Comparison of ENCODE assay signal across 24 cellular contexts in the genomic region with DNA sequence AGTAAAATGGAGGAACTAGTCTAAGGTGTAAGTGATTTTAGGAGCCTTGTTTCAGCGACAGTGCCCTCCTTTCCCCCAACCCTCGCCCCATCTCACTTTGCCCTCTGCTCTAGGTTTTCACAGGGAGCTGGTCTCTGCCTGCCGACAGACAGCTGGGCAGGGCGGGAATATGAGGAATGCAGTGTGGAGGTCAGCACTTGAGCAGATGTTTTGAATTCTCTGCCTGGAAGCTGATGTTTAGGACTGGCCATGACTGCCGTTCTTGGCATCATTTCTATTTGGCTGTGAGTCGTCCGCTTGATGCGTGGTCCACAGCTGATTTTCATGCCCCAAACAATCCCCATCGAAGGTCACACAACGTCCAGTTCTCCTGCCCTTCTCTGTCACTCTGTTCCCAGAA. TPM values are rescaled to one million over a fixed set of nuclear protein-coding genes. Genes with fewer than 3 reads are reported as not detected.
DNase-seq lines count a peak whose midpoint lies in the region; TF ChIP-seq lines count a peak whose summit lies in the region.
"Had no signal": no experiment of that assay in that cellular context is flagged by ENCODE, and none has a peak within 500 bp of the region (broad histone marks: within the 10 kb centered on the region; RNA-seq: fewer than 3 reads in every experiment).

No MANE protein-coding gene starts in this region.

- H3K27ac Mint-ChIP-seq in MCF 10A (ENCODE audit: low read depth, unreplicated experiment) = no peak overlapping the region
- H3K27ac Mint-ChIP-seq: CD8-positive, alpha-beta T cell; H9; HFFc6 had no signal

- CTCF ChIA-PET in MCF 10A (lab: Yijun Ruan, JAX) = interaction anchor here (0.7 kb wide), 1 partner anchor 303 kb away, joined by 3 read pairs; no protein-coding TSS in a partner anchor

- no peaks in the 10 kb centered on the region for H3K36me3 Mint-ChIP-seq in MCF 10A (ENCODE audit: insufficient read depth, unreplicated experiment)
- H3K36me3 Mint-ChIP-seq: CD8-positive, alpha-beta T cell had no signal

- H3K4me1 Mint-ChIP-seq in MCF 10A (ENCODE audit: insufficient read depth, unreplicated experiment) = no peaks in the 10 kb centered on the region

- no peaks in the 10 kb centered on the region for H3K9me3 Mint-ChIP-seq in MCF 10A (ENCODE audit: unreplicated experiment)
- H3K9me3 Mint-ChIP-seq: CD8-positive, alpha-beta T cell; HFFc6 had no signal

- TF ChIP-seq CTCF in MCF 10A (IDR thresholded peaks at IDR 0.05; ENCODE audit: unreplicated experiment) = no peak

- no peaks in the 10 kb centered on the region for H3K27me3 Mint-ChIP-seq in MCF 10A (ENCODE audit: insufficient read depth, unreplicated experiment)

- BruUV-seq in MCF 10A (replicated peaks; lab: Mats Ljungman, UMichigan) = no TSS peak

- POLR2A ChIA-PET in MCF 10A (lab: Yijun Ruan, JAX) = no interaction called here

- DNase-seq in GM03348 (ENCODE audit: low spot score) (peak; percentile 15), NCI-H69 (lab: John Stamatoyannopoulos, UW) (peak; percentile 77), fibroblast of gingiva (ENCODE audit: low read depth) (peak; percentile 41), myocyte (ENCODE audit: low read depth) (peak; percentile 18), posterior vena cava (ENCODE audit: low spot score) (no peak), MCF 10A (ENCODE audit: unreplicated experiment) (no peak)
- DNase-seq in stimulated activated CD8-positive, alpha-beta memory T cell treated with anti-CD3 and anti-CD28 coated beads, Interleukin-4, amount 100 ng/mL, for 48 hours = no peak
- DNase-seq: CD8-positive, alpha-beta T cell; GDM1; H9; HFFc6; NCI-H1092; NCI-H1436; NCI-H187 treated with DMSO at 0.1 percent for 48 hours; NCI-H226; NCI-H510A treated with DMSO at 0.1 percent for 48 hours; OCI-M1 had no signal

- no peak overlapping the region for H3K4me3 Mint-ChIP-seq in MCF 10A (ENCODE audit: unreplicated experiment)
- H3K4me3 Mint-ChIP-seq: CD8-positive, alpha-beta T cell; H9; HFFc6 had no signal

- intact Hi-C loops in posterior vena cava (cut with DNase I) = no loop called here
- intact Hi-C loops in MCF 10A (cut with micrococcal nuclease) = no loop called here

RNA-seq across cellular contexts. Expression of a gene that starts 55.1 kb away (rescaled TPM):
- total RNA-seq in myocyte (not detected in 2 replicates), posterior vena cava (not detected), MCF 10A (2022) (not detected in 2 replicates)
- 0.06 TPM for polyA plus RNA-seq in myocyte (2012)
- total RNA-seq: Daoy, HepG2, HFFc6, HT-29, K562, LHCN-M2, Right ventricle myocardium inferior, SK-MEL-5 had no signal
- polyA plus RNA-seq: HepG2, K562 had no signal

Comparison
In these comparisons a context has a peak if more than half of its experiments do, and no peak if none do; other contexts are left out.
1. DNase-seq: peak in GM03348 (single experiment), NCI-H69 (single experiment), fibroblast of gingiva (single experiment) and myocyte (single experiment); none in posterior vena cava (single experiment), stimulated activated CD8-positive, alpha-beta memory T cell treated with anti-CD3 and anti-CD28 coated beads, Interleukin-4, amount 100 ng/mL, for 48 hours (single experiment) and MCF 10A (single experiment).